In the genomic region with DNA sequence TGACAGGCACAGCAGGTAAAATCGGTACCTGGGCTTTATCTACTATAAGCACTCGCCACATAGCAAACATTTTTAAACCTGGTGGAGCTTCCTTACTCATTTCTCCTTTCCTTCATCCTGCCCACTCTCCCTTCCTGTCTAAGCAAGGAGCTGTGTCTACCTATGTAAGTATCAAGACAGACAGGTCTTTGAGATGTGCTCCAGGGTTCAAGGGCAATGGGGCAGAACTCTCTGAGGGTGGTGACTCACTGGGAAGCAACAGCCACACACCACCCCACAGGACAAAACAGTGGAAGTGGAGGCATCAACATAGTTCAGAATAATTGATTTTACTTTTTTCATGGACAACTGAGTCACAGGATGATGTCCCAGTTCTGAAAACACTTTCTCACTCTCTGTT, we compare ENCODE assay signal across 15 cellular contexts.
"Had no signal": no experiment of that assay in that cellular context is flagged by ENCODE, and none has a peak within 500 bp of the region (broad histone marks: within the 10 kb centered on the region; RNA-seq: fewer than 3 reads in every experiment).

No MANE protein-coding gene starts in this region.

- H3K4me1 Mint-ChIP-seq: activated CD4-positive, alpha-beta memory T cell treated with anti-CD3 and anti-CD28 coated beads, Interleukin-2, amount 10 ng/mL, durations not matched to agents 7 days and 5 days; activated naive CD4-positive, alpha-beta T cell treated with anti-CD3 and anti-CD28 coated beads, Interleukin-2, amount 10 ng/mL, durations not matched to agents 7 days and 5 days; stimulated activated naive CD8-positive, alpha-beta T cell treated with anti-CD3 and anti-CD28 coated beads, Interleukin-15, amount 100 ng/mL, for 72 hours had no signal

- H3K4me1 ChIP-seq: pancreas, psoas muscle, transverse colon had no signal

- H3K27me3 Mint-ChIP-seq: activated CD4-positive, alpha-beta memory T cell treated with anti-CD3 and anti-CD28 coated beads, Interleukin-2, amount 10 ng/mL, durations not matched to agents 7 days and 5 days; activated naive CD4-positive, alpha-beta T cell treated with anti-CD3 and anti-CD28 coated beads, Interleukin-2, amount 10 ng/mL, durations not matched to agents 7 days and 5 days; naive thymus-derived CD4-positive, alpha-beta T cell; stimulated activated naive CD8-positive, alpha-beta T cell treated with anti-CD3 and anti-CD28 coated beads, Interleukin-15, amount 100 ng/mL, for 72 hours had no signal

- H3K4me3 Mint-ChIP-seq: activated CD4-positive, alpha-beta memory T cell treated with anti-CD3 and anti-CD28 coated beads, Interleukin-2, amount 10 ng/mL, durations not matched to agents 7 days and 5 days; activated naive CD4-positive, alpha-beta T cell treated with anti-CD3 and anti-CD28 coated beads, Interleukin-2, amount 10 ng/mL, durations not matched to agents 7 days and 5 days; naive thymus-derived CD4-positive, alpha-beta T cell; stimulated activated naive CD8-positive, alpha-beta T cell treated with anti-CD3 and anti-CD28 coated beads, Interleukin-15, amount 100 ng/mL, for 72 hours; T-helper 1 cell treated with Interleukin-12 subunit alpha and Interleukin-12 subunit beta and Interleukin-4 antibody, amounts not matched to agents 30 μg/mL and 1 μg/mL, for 36 hours; WTC11 had no signal

- H3K36me3 Mint-ChIP-seq: WTC11 had no signal

- H3K36me3 ChIP-seq: left ventricle myocardium inferior, pancreas, transverse colon had no signal

- H3K27ac Mint-ChIP-seq: activated CD4-positive, alpha-beta memory T cell treated with anti-CD3 and anti-CD28 coated beads, Interleukin-2, amount 10 ng/mL, durations not matched to agents 7 days and 5 days; stimulated activated naive CD8-positive, alpha-beta T cell treated with anti-CD3 and anti-CD28 coated beads, Interleukin-15, amount 100 ng/mL, for 72 hours; T-helper 1 cell treated with Interleukin-12 subunit alpha and Interleukin-12 subunit beta and Interleukin-4 antibody, amounts not matched to agents 30 μg/mL and 1 μg/mL, for 36 hours; WTC11 had no signal

- H3K4me3 ChIP-seq: left ventricle myocardium inferior, pancreas, psoas muscle, transverse colon had no signal

- ATAC-seq: naive thymus-derived CD4-positive, alpha-beta T cell; pancreas; psoas muscle; right cardiac atrium; stimulated activated naive CD8-positive, alpha-beta T cell treated with anti-CD3 and anti-CD28 coated beads, Interleukin-15, amount 100 ng/mL, for 72 hours; WTC11 had no signal

- H3K27ac ChIP-seq: left ventricle myocardium inferior, pancreas, psoas muscle, transverse colon had no signal

- H3K27me3 ChIP-seq: pancreas, transverse colon had no signal

- DNase-seq: activated CD4-positive, alpha-beta memory T cell treated with anti-CD3 and anti-CD28 coated beads, Interleukin-2, amount 10 ng/mL, durations not matched to agents 7 days and 5 days; activated effector memory CD4-positive, alpha-beta T cell treated with anti-CD3 and anti-CD28 coated beads, Interleukin-2, amount 50 U/mL, for 16 hours; activated naive CD4-positive, alpha-beta T cell treated with anti-CD3 and anti-CD28 coated beads, Interleukin-2, amount 10 ng/mL, durations not matched to agents 7 days and 5 days; amygdala; hippocampal formation; left ventricle myocardium inferior; naive thymus-derived CD4-positive, alpha-beta T cell; pancreas; psoas muscle; right cardiac atrium; stimulated activated CD4-positive, alpha-beta T cell treated with anti-CD3 and anti-CD28 coated beads, Interleukin-1b, Interleukin-23, amount 100 ng/mL, for 48 hours; stimulated activated naive CD8-positive, alpha-beta T cell treated with anti-CD3 and anti-CD28 coated beads, Interleukin-15, amount 100 ng/mL, for 72 hours; transverse colon had no signal

- H3K9me3 ChIP-seq: pancreas, psoas muscle, transverse colon had no signal
